Comparison of ENCODE assay signal across 8 cellular contexts in genomic region chr4:127856485-127857447, GRCh38. TPM values are rescaled to one million over a fixed set of nuclear protein-coding genes. Genes with fewer than 3 reads are reported as not detected.
A peak's percentile ranks its signal among the peaks of the same experiment; 100 is the strongest.
DNase-seq lines count a peak whose midpoint lies in the region; ATAC-seq lines count a peak whose summit lies in the region.

No MANE protein-coding gene starts in this region.

- peaks cover 34% of the 10 kb centered on the region for H3K9me3 ChIP-seq in BLaER1

- H3K9ac ChIP-seq in BLaER1: no peak overlapping the region

- no peak for DNase-seq in NCI-H1105 (lab: John Stamatoyannopoulos, UW)
- DNase-seq in activated T-cell treated with anti-CD3 and anti-CD28 coated beads, Interleukin-2, amount 50 U/mL, for 48 hours: no peak
- no peak for DNase-seq in NOMO-1 treated with DMSO at 0.1 percent for 48 hours (lab: John Stamatoyannopoulos, UW; ENCODE audit: unreplicated experiment)
- no peak for DNase-seq in stimulated activated CD4-positive, alpha-beta T cell treated with anti-CD3 and anti-CD28 coated beads, Interleukin-12 subunit alpha, Interleukin-12 subunit beta, amount 100 ng/mL, for 4 hours

- H3K4me1 ChIP-seq in BLaER1: peaks cover 10% of the 10 kb centered on the region

- H3K4me3 ChIP-seq in BLaER1: no peak overlapping the region

- ATAC-seq in GM21360 (IDR thresholded peaks at IDR 0.05; ENCODE audit: unreplicated experiment) (peak; percentile 83), HG03460 (IDR thresholded peaks at IDR 0.05; ENCODE audit: unreplicated experiment) (peak; percentile 81), esophagus mucosa (peak; percentile 96)

- H4K20me1 ChIP-seq in BLaER1: no peaks in the 10 kb centered on the region

- peak overlapping the region; percentile 31 for H3K4me2 ChIP-seq in BLaER1

- no peaks in the 10 kb centered on the region for H3K36me3 ChIP-seq in BLaER1

- H3K27ac ChIP-seq in BLaER1: no peak overlapping the region

- no peaks in the 10 kb centered on the region for H3K27me3 ChIP-seq in BLaER1

RNA-seq across cellular contexts. Expression of gene PLK4, which starts 23.9 kb away (rescaled TPM):
- total RNA-seq in esophagus mucosa: 10.5 TPM
